9 cellular contexts compared by ENCODE assay signal in the genomic region with DNA sequence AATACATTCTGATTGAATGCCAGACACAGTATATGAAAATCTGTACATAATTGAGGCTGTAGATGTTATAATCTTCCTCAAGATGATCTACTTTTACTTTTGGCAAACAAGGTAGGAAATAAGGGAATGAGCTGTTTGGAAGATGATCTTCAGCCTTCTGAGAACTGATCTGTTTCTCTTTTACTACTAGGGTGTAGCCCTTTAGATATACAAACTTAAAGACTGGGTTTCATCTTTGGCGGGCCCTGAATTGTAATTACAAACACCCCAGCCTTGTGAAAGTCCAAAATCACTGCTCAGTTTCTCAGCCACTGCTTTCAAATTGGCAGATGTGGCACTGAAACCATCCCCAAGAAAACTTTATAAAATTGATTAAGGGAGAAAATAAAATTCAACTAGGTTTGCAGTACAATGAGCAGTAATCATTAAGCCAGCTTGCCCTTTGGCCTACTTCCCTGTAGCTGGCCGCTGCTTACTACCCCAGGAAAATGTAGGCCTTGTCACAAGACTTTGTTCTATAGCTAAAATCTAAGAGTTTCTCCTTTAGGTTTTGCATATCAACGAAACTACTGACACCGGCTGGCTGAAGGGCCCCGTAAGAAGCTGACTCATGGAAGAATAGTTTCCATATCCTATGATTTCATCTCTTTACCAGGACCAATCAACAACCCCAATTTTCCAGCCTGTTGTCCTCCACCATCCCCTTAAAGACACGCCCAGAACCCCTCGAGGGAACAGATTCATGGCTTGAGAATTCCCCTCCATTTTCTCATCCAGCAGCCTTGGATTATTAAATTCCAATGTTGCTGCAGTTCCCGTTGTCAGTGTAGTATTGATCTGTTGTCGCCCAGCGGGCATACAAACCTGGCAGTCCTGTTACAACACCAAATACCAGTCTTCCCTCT.
A peak's percentile ranks its signal among the peaks of the same experiment; 100 is the strongest.
DNase-seq lines count a peak whose midpoint lies in the region; ATAC-seq, FAIRE-seq and TF ChIP-seq lines count a peak whose summit lies in the region.
"Had no signal": no experiment of that assay in that cellular context is flagged by ENCODE, and none has a peak within 500 bp of the region (broad histone marks: within the 10 kb centered on the region; RNA-seq: fewer than 3 reads in every experiment).

No MANE protein-coding gene starts in this region.

- H3K56ac ChIP-seq in H1 (replicated peaks; ENCODE audit: insufficient read length, low read depth, low read length) = no peak overlapping the region

- POLR2A ChIA-PET in GM10248 (lab: Yijun Ruan, JAX) (no interaction called here), OCI-LY7 (lab: Charles Lee) (interaction anchor here (0.6 to 1.0 kb wide), 2 partner anchors 9 to 354 kb away, joined by 3 to 4 read pairs; no protein-coding TSS in a partner anchor), H1 (lab: Charles Lee; ENCODE audit: partially characterized antibody) (interaction anchor here (0.6 to 2.3 kb wide), 2 partner anchors 10 to 84 kb away, joined by 3 to 7 read pairs; no protein-coding TSS in a partner anchor)

- peak overlapping the region; percentile 88 for H3K4me2 ChIP-seq in OCI-LY7 (ENCODE audit: low read length)
- H3K4me2 ChIP-seq in H1 (ENCODE audit: insufficient read depth in 1 of 2, low read depth in 2 of 2, low read length in 2 of 2) = no peak overlapping the region; a peak in 1 of 4 replicates
- H3K4me2 ChIP-seq in osteoblast (ENCODE audit: insufficient read depth, low read length) = peak overlapping the region; percentile 33

- H4K8ac ChIP-seq in H1 (ENCODE audit: extremely low read depth, insufficient read depth, low read length) = no peak overlapping the region

- H2BK120ac ChIP-seq in H1 (replicated peaks; ENCODE audit: low read depth, low read length) = no peak overlapping the region

- H3K36me3 ChIP-seq in OCI-LY7 (ENCODE audit: insufficient read depth, low read length) = peaks cover 38% of the 10 kb centered on the region
- no peaks in the 10 kb centered on the region for H3K36me3 ChIP-seq in H1 (ENCODE audit: control insufficient read depth in 2 of 4, insufficient read depth in 4 of 4, low read length in 3 of 4)
- H3K36me3 ChIP-seq in osteoblast (ENCODE audit: insufficient read depth, low read length) = no peaks in the 10 kb centered on the region

- H3K4me3 ChIP-seq in OCI-LY7 (ENCODE audit: low read depth, low read length, poor library complexity, severe bottlenecking) (no peak overlapping the region), H1 (ENCODE audit: extremely low read depth in 1 of 4, insufficient read depth in 2 of 4, low read depth in 3 of 4, low read length in 4 of 4) (no peak overlapping the region), osteoblast (ENCODE audit: insufficient read depth, low read length) (peak overlapping the region; percentile 5), coronary artery (no peak overlapping the region)

- H3K23ac ChIP-seq in H1 (ENCODE audit: insufficient read length) = no peak overlapping the region

- DNase-seq in GM10248 (ENCODE audit: extremely low spot score) = peak; percentile 35
- DNase-seq in OCI-LY7 (ENCODE audit: low spot score) = peak; percentile 24
- peak in 1 of 2 experiments; percentile 36 for DNase-seq in H1 (ENCODE audit: low read depth in 1 of 2, low spot score in 2 of 2)
- DNase-seq in osteoblast (ENCODE audit: insufficient read length, low spot score, missing footprints) = peak; percentile 88
- no peak for DNase-seq in C1 segment of cervical spinal cord (lab: John Stamatoyannopoulos, UW)
- DNase-seq in coronary artery (ENCODE audit: low spot score) = no peak
- DNase-seq in retina = no peak

- H3K4me1 ChIP-seq in OCI-LY7 (ENCODE audit: insufficient read depth, low read length, poor library complexity, severe bottlenecking) (peaks cover 54% of the 10 kb centered on the region), H1 (replicated peaks in 1 of 4; ENCODE audit: control insufficient read depth in 3 of 4, insufficient read depth in 4 of 4, low read length in 3 of 4) (peaks cover 0 to 6% (median 2%) of the 10 kb centered on the region in 4 experiments; a peak in 3 of 7 replicates), osteoblast (ENCODE audit: insufficient read depth, low read length) (peaks cover 36% of the 10 kb centered on the region)

- H4K5ac ChIP-seq in H1 (ENCODE audit: insufficient read length, low read depth, low read length) = no peak overlapping the region

- TF ChIP-seq EP300 in H1 (IDR thresholded peaks at IDR 0.05; ENCODE audit: borderline replicate concordance in 1 of 2, low read depth in 2 of 2, low read length in 2 of 2) = no peak

- H3K9me2 ChIP-seq in OCI-LY7 (ENCODE audit: insufficient read depth, low read length) = no peaks in the 10 kb centered on the region

- H2BK5ac ChIP-seq in H1 (ENCODE audit: low read depth, low read length) = no peak overlapping the region

- H4K91ac ChIP-seq in H1 (replicated peaks; ENCODE audit: insufficient read length, low read length) = no peak overlapping the region

- H2AFZ ChIP-seq in OCI-LY7 (ENCODE audit: low read length) = peak overlapping the region; percentile 13; the same call in 1 of the 2 replicates
- no peak overlapping the region for H2AFZ ChIP-seq in H1 (ENCODE audit: low read length)
- no peak overlapping the region for H2AFZ ChIP-seq in osteoblast (ENCODE audit: low read length)

- H4K20me1 ChIP-seq in OCI-LY7 (ENCODE audit: insufficient read depth, low read length) (no peaks in the 10 kb centered on the region), H1 (replicated peaks in 1 of 2; ENCODE audit: control insufficient read depth in 1 of 2, insufficient read depth in 2 of 2, low read length in 2 of 2) (no peaks in the 10 kb centered on the region), osteoblast (ENCODE audit: insufficient read depth, low read length) (no peaks in the 10 kb centered on the region)

- TF ChIP-seq RAD21 in H1 (IDR thresholded peaks at IDR 0.05 in 1 of 2, conservative IDR thresholded peaks at IDR 0.05 in 1 of 2; ENCODE audit: low read depth in 2 of 2, low read length in 2 of 2) = no peak

- H3K79me2 ChIP-seq in OCI-LY7 (ENCODE audit: insufficient read depth, low read depth, low read length) (no peaks in the 10 kb centered on the region), H1 (ENCODE audit: control insufficient read depth in 1 of 2, insufficient read depth in 2 of 2, low read length in 2 of 2) (no peaks in the 10 kb centered on the region), osteoblast (ENCODE audit: insufficient read depth, low read length) (no peaks in the 10 kb centered on the region)

- intact Hi-C loops in OCI-LY7 (cut with micrococcal nuclease; ENCODE audit: unreplicated experiment) = loop anchor here (2.0 to 10.0 kb wide), 4 partner anchors 21 to 461 kb away; partner anchors contain the start of gene SIPA1L1

- FAIRE-seq in H1 (lab: Jason Lieb, UNC) = no peak
- FAIRE-seq: islet of Langerhans had no signal

- TF ChIP-seq CTCF in GM10248 (IDR thresholded peaks at IDR 0.05; ENCODE audit: control extremely low read depth, extremely low read depth, low read depth, missing control alignments) (no peak), OCI-LY7 (conservative IDR thresholded peaks at IDR 0.05; ENCODE audit: low read length) (no peak), H1 (IDR thresholded peaks at IDR 0.05; ENCODE audit: control extremely low read depth in 1 of 3, insufficient read depth in 1 of 3, low read depth in 1 of 3, low read length in 3 of 3) (no peak), osteoblast (IDR thresholded peaks at IDR 0.05; ENCODE audit: extremely low read depth, low read depth, low read length) (no peak), coronary artery (IDR thresholded peaks at IDR 0.05) (no peak)

- H3K18ac ChIP-seq in H1 (ENCODE audit: extremely low read depth, low read length) = no peak overlapping the region

- no peak overlapping the region for H3K4ac ChIP-seq in H1 (replicated peaks; ENCODE audit: insufficient read length, low read depth, low read length)

- WGBS in H1 (ENCODE audit: extremely low coverage in 1 of 2, insufficient coverage in 1 of 2, insufficient read length in 1 of 2, insufficient replicate concordance in 2 of 2, low coverage in 1 of 2, low lambda C conversion rate in 2 of 2, missing lambda C conversion rate in 1 of 2), 2 experiments = 87% methylated on average over 10 of the region's 10 CpGs; no CpG with 5 or more reads in 1 of the 2 experiments

- no peak overlapping the region for H2BK12ac ChIP-seq in H1 (ENCODE audit: low read depth, low read length)

- ATAC-seq in HG03432 (IDR thresholded peaks at IDR 0.05; ENCODE audit: unreplicated experiment) = no peak

- BruUV-seq in OCI-LY7 (replicated peaks; lab: Mats Ljungman, UMichigan) = no TSS peak

- H3K23me2 ChIP-seq in H1 (ENCODE audit: low read depth, low read length) = no peaks in the 10 kb centered on the region

- no peak overlapping the region for H3K14ac ChIP-seq in H1 (ENCODE audit: insufficient read length)

- no peak overlapping the region for H2BK15ac ChIP-seq in H1 (ENCODE audit: low read length)

- no peaks in the 10 kb centered on the region for H3K27me3 ChIP-seq in H1 (replicated peaks in 1 of 4; ENCODE audit: control insufficient read depth in 3 of 4, extremely low read depth in 1 of 4, insufficient read depth in 3 of 4, low read length in 3 of 4)
- H3K27me3 ChIP-seq in osteoblast (ENCODE audit: insufficient read depth, low read length) = no peaks in the 10 kb centered on the region

- no peak overlapping the region for H3K9ac ChIP-seq in H1 (replicated peaks in 1 of 4; ENCODE audit: extremely low read depth in 1 of 4, low read depth in 3 of 4, low read length in 3 of 4)

- H2BK20ac ChIP-seq in H1 (ENCODE audit: low read length) = no peak overlapping the region

- H3K27ac ChIP-seq in OCI-LY7 (ENCODE audit: low read depth, low read length, poor library complexity, severe bottlenecking) (peak overlapping the region; percentile 99), H1 (ENCODE audit: low read depth, low read length) (no peak overlapping the region), osteoblast (ENCODE audit: low read depth, low read length) (peak overlapping the region; percentile 88), coronary artery (no peak overlapping the region)

- H2AK5ac ChIP-seq in H1 (ENCODE audit: low read depth, low read length) = no peak overlapping the region

- H3K79me1 ChIP-seq in H1 (ENCODE audit: low read depth, low read length) = no peaks in the 10 kb centered on the region

- TF ChIP-seq POLR2A in H1 (IDR thresholded peaks at IDR 0.05; ENCODE audit: control extremely low read depth in 1 of 2, low read depth in 2 of 2, low read length in 2 of 2) = peak; percentile 13 to 31; a peak in 2 of 3 replicates

- CTCF ChIA-PET in GM10248 (lab: Yijun Ruan, JAX) (interaction anchor here (0.7 to 5.0 kb wide), 6 partner anchors 10 to 737 kb away, joined by 3 to 32 read pairs (median 4); no protein-coding TSS in a partner anchor), OCI-LY7 (lab: Charles Lee; ENCODE audit: unreplicated experiment) (no interaction called here), H1 (lab: Charles Lee; ENCODE audit: partially characterized antibody) (interaction anchor here (0.6 to 1.4 kb wide), 3 partner anchors 15 to 641 kb away, joined by 3 read pairs; no protein-coding TSS in a partner anchor)

- H3K9me3 ChIP-seq in OCI-LY7 (ENCODE audit: low read length) (peaks cover 14% of the 10 kb centered on the region; the same call in 1 of the 2 replicates), H1 (ENCODE audit: insufficient read depth in 2 of 2, low read depth in 1 of 2, low read length in 1 of 2) (peaks cover 5 to 7% of the 10 kb centered on the region in 2 experiments; a peak in 1 of 4 replicates), osteoblast (ENCODE audit: low read depth, low read length) (no peaks in the 10 kb centered on the region)

TF ChIP-seq in H1, 55 proteins besides CTCF, POLR2A, EP300 and RAD21 (continues in another document):
- TF ChIP-seq CBX5 (IDR thresholded peaks at IDR 0.05; ENCODE audit: low read depth, low read length) = no peak

Comparison
In these comparisons a context has a peak if more than half of its experiments do, and no peak if none do; other contexts are left out.
1. DNase-seq: peak in GM10248 (single experiment), OCI-LY7 (single experiment) and osteoblast (single experiment); none in C1 segment of cervical spinal cord (0 of 14), coronary artery (single experiment) and retina (single experiment).
2. H3K27ac ChIP-seq: peak in OCI-LY7 (single experiment) and osteoblast (single experiment); none in H1 (single experiment) and coronary artery (0 of 2).
3. H3K4me2 ChIP-seq: peak in OCI-LY7 (single experiment) and osteoblast (single experiment); none in H1 (0 of 2).